21 cellular contexts compared by ENCODE assay signal in genomic region chr22:20951932-20952380, GRCh38. TPM values are rescaled to one million over a fixed set of nuclear protein-coding genes. Genes with fewer than 3 reads are reported as not detected.
A peak's percentile ranks its signal among the peaks of the same experiment; 100 is the strongest.
DNase-seq lines count a peak whose midpoint lies in the region; ATAC-seq, FAIRE-seq and TF ChIP-seq lines count a peak whose summit lies in the region.
"Had no signal": no experiment of that assay in that cellular context is flagged by ENCODE, and none has a peak within 500 bp of the region (broad histone marks: within the 10 kb centered on the region; RNA-seq: fewer than 3 reads in every experiment).

No MANE protein-coding gene starts in this region.

- POLR2A ChIA-PET in Panc1 (lab: Charles Lee) (no interaction called here), endothelial cell of umbilical vein (lab: Charles Lee) (no interaction called here)

- no peaks in the 10 kb centered on the region for H3K9me1 ChIP-seq in endothelial cell of umbilical vein (replicated peaks; ENCODE audit: control insufficient read depth, extremely low read depth, insufficient read depth, low read length)

- H3K4me3 ChIP-seq in Panc1 (ENCODE audit: low read depth in 2 of 2, low read length in 2 of 2): no peak overlapping the region
- H3K4me3 ChIP-seq in endothelial cell of umbilical vein (replicated peaks in 1 of 3; ENCODE audit: insufficient read depth in 1 of 3, low read depth in 1 of 3, low read length in 3 of 3): no peak overlapping the region
- no peak overlapping the region for H3K4me3 ChIP-seq in mucosa of descending colon
- no peak overlapping the region for H3K4me3 ChIP-seq in spleen
- H3K4me3 ChIP-seq: GM12878, skin epidermis, thoracic aorta had no signal

- H3K27ac ChIP-seq in Panc1 (ENCODE audit: low read length): 0 out of 2 replicates have a peak overlapping the region, but pooled peaks have one; percentile 18
- no peak overlapping the region for H3K27ac ChIP-seq in endothelial cell of umbilical vein (ENCODE audit: insufficient read depth, low read depth, low read length)
- H3K27ac ChIP-seq in spleen: no peak overlapping the region
- H3K27ac ChIP-seq: thoracic aorta had no signal

- H3K27me3 ChIP-seq in Panc1 (ENCODE audit: control insufficient read depth, insufficient read depth, low read length) (no peaks in the 10 kb centered on the region), endothelial cell of umbilical vein (ENCODE audit: control insufficient read depth in 2 of 2, insufficient read depth in 2 of 2, low read length in 2 of 2) (no peaks in the 10 kb centered on the region), spleen (replicated peaks in 1 of 7) (peaks cover 0 to 3% (median 0%) of the 10 kb centered on the region in 7 donors)

- peak; percentile 8 for FAIRE-seq in endothelial cell of umbilical vein (lab: Jason Lieb, UNC)
- FAIRE-seq: GM12878, HTR-8/SVneo, TTC549 had no signal

- H3K4me1 ChIP-seq in Panc1 (ENCODE audit: control insufficient read depth, insufficient read depth, low read length): peaks cover 30% of the 10 kb centered on the region
- H3K4me1 ChIP-seq in endothelial cell of umbilical vein (ENCODE audit: control insufficient read depth, extremely low read depth, insufficient read depth, low read length): no peaks in the 10 kb centered on the region
- H3K4me1 ChIP-seq in mucosa of descending colon (ENCODE audit: low read depth): peaks cover 75% of the 10 kb centered on the region
- peaks cover 0 to 38% (median 6%) of the 10 kb centered on the region in 6 donors for H3K4me1 ChIP-seq in spleen

- no peaks in the 10 kb centered on the region; the same call in none of the 2 replicates for H3K36me3 ChIP-seq in Panc1 (ENCODE audit: control insufficient read depth, insufficient read depth, low read length)
- H3K36me3 ChIP-seq in endothelial cell of umbilical vein (ENCODE audit: control insufficient read depth in 2 of 2, extremely low read depth in 1 of 2, insufficient read depth in 2 of 2, low read length in 2 of 2): peaks cover 18 to 26% of the 10 kb centered on the region in 2 experiments
- peaks cover 5% of the 10 kb centered on the region for H3K36me3 ChIP-seq in mucosa of descending colon (ENCODE audit: low read depth)
- peaks cover 0 to 75% (median 42%) of the 10 kb centered on the region in 6 donors for H3K36me3 ChIP-seq in spleen

- BruUV-seq in Panc1 (replicated peaks; lab: Mats Ljungman, UMichigan) (no TSS peak), endothelial cell of umbilical vein (replicated peaks; lab: Mats Ljungman, UMichigan) (no TSS peak)

- no peak overlapping the region for H2AFZ ChIP-seq in endothelial cell of umbilical vein (ENCODE audit: low read depth, low read length)

- DNase-seq in Panc1 (ENCODE audit: low read depth, low spot score) (no peak), endothelial cell of umbilical vein (ENCODE audit: low read depth, low spot score) (no peak), mucosa of descending colon (peak; percentile 46 to 58 (median 47)), spleen (peak; percentile 42), sciatic nerve (ENCODE audit: low spot score) (no peak), ecto neural progenitor cell (ENCODE audit: low spot score) (no peak), ACHN (no peak)
- DNase-seq: activated CD4-positive, alpha-beta T cell treated with anti-CD3 and anti-CD28 coated beads for 48 hours; CD8-positive, alpha-beta memory T cell; DMS79; NCI-H1048; NCI-H187 treated with DMSO at 0.1 percent for 48 hours; NCI-H345; stimulated activated CD4-positive, alpha-beta T cell treated with anti-CD3 and anti-CD28 coated beads, Interleukin-2, amount 100 ng/mL, for 48 hours; T-helper 1 cell had no signal

- no peak for TF ChIP-seq POLR2A in endothelial cell of umbilical vein (IDR thresholded peaks at IDR 0.05; ENCODE audit: low read depth, low read length)
- TF ChIP-seq POLR2A in spleen (IDR thresholded peaks at IDR 0.05): no peak

- H3K79me2 ChIP-seq in endothelial cell of umbilical vein (ENCODE audit: control insufficient read depth, insufficient read depth, low read length): peaks cover 47% of the 10 kb centered on the region

- dilution Hi-C loops in endothelial cell of umbilical vein (cut with MboI; ENCODE audit: extremely low pct_ligation_motif_present, low sequenced_read_pairs): no loop called here

- no peak overlapping the region for H3K4me2 ChIP-seq in endothelial cell of umbilical vein (ENCODE audit: insufficient read depth, low read length)

- in situ Hi-C loops in Panc1 (cut with HindIII; ENCODE audit: low pct_unique_long_range_greater_than_20kb, low sequenced_read_pairs) (no loop called here), ACHN (cut with HindIII; ENCODE audit: low pct_ligation_motif_present, low pct_unique_long_range_greater_than_20kb, low sequenced_read_pairs) (no loop called here)

- intact Hi-C loops in Panc1 (cut with micrococcal nuclease; ENCODE audit: unreplicated experiment) (no loop called here), endothelial cell of umbilical vein (cut with micrococcal nuclease) (no loop called here), mucosa of descending colon (cut with DNase I, micrococcal nuclease) (no loop called here), spleen (cut with DNase I; ENCODE audit: low total_unique reads) (no loop called here), sciatic nerve (cut with DNase I) (no loop called here)

- no peak overlapping the region for H3K9ac ChIP-seq in endothelial cell of umbilical vein (replicated peaks; ENCODE audit: extremely low read depth, insufficient read depth, low read length)

- ATAC-seq in Panc1 (no peak; the same call in 1 of the 2 replicates), mucosa of descending colon (peak; percentile 28), sciatic nerve (no peak)
- ATAC-seq: activated T-helper 17 cell treated with anti-CD3 and anti-CD28 coated beads, Interleukin-2, amount 50 U/mL, for 72 hours; GM12878 had no signal

- TF ChIP-seq CTCF in Panc1 (IDR thresholded peaks at IDR 0.05) (peak; percentile 23), endothelial cell of umbilical vein (IDR thresholded peaks at IDR 0.05; ENCODE audit: extremely low read depth in 1 of 2, insufficient read depth in 1 of 2, low read depth in 1 of 2, low read length in 2 of 2) (no peak), mucosa of descending colon (IDR thresholded peaks at IDR 0.05) (no peak), spleen (IDR thresholded peaks at IDR 0.05 in 8 of 11, conservative IDR thresholded peaks at IDR 0.05 in 3 of 11) (no peak)

- 92 to 97% (median 94%) methylated on average over 8 of the region's 8 CpGs for WGBS in spleen, 5 donors

- H4K20me1 ChIP-seq in endothelial cell of umbilical vein (replicated peaks; ENCODE audit: control insufficient read depth, extremely low read depth, insufficient read depth, low read length): peaks cover 3% of the 10 kb centered on the region

- CTCF ChIA-PET in Panc1 (lab: Charles Lee): interaction anchor here (0.8 kb wide), 1 partner anchor 66 kb away, joined by 6 read pairs; no protein-coding TSS in a partner anchor
- CTCF ChIA-PET in endothelial cell of umbilical vein (lab: Charles Lee): no interaction called here

- H3K9me3 ChIP-seq in Panc1 (ENCODE audit: control insufficient read depth, insufficient read depth, low read depth, low read length) (no peaks in the 10 kb centered on the region), endothelial cell of umbilical vein (replicated peaks; ENCODE audit: control insufficient read depth, insufficient read depth, low read length) (no peaks in the 10 kb centered on the region), mucosa of descending colon (no peaks in the 10 kb centered on the region), spleen (no peaks in the 10 kb centered on the region)
- H3K9me3 ChIP-seq: thoracic aorta had no signal

RNA-seq across cellular contexts. Expression of gene AIFM3, which starts 15.1 kb away (rescaled TPM):
- total RNA-seq in Panc1 (2021; ENCODE audit: unreplicated experiment) (2.7 TPM), endothelial cell of umbilical vein (not detected in 2 replicates), mucosa of descending colon (100 to 1,000 TPM in 2 of 3 donors, 10 to 100 TPM in 1; 73.1 to 239 (median 181) TPM), spleen (1 to 10 TPM; 3.7 to 8.7 (median 6.1) TPM), sciatic nerve (2.1 TPM)
- polyA plus RNA-seq in Panc1 (2012; ENCODE audit: insufficient read length): 3.0 TPM
- polyA plus RNA-seq in endothelial cell of umbilical vein (0.11 and 0.15 TPM in 2 replicates), spleen (1 to 10 TPM; 2.0 to 6.0 (median 5.3) TPM)
- 0.08 TPM in 2 replicates for polyA plus RNA-seq in endothelial cell of umbilical vein (2011; cell fraction: cytosol; rRNA removed)
- polyA plus RNA-seq in endothelial cell of umbilical vein (2011; cell fraction: nucleus; rRNA removed): 0.49 and 0.70 TPM in 2 replicates
- polyA plus RNA-seq in endothelial cell of umbilical vein (2012): 0.32 and 0.42 TPM in 2 replicates
- not detected in 2 replicates for polyA minus RNA-seq in endothelial cell of umbilical vein
- not detected for polyA minus RNA-seq in endothelial cell of umbilical vein (2011; cell fraction: cytosol; rRNA and poly(A)+ RNA removed)
- not detected in 2 replicates for polyA minus RNA-seq in endothelial cell of umbilical vein (2011; cell fraction: nucleus; rRNA and poly(A)+ RNA removed)
- total RNA-seq: activated T-helper 17 cell treated with anti-CD3 and anti-CD28 coated beads, Interleukin-2, amount 50 U/mL, for 72 hours had no signal
- polyA plus RNA-seq: CD8-positive, alpha-beta memory T cell had no signal

RNA-seq across cellular contexts. Expression of gene LZTR1, which starts 30.1 kb away (rescaled TPM):
- total RNA-seq in Panc1 (2021; ENCODE audit: unreplicated experiment) (40.2 TPM), endothelial cell of umbilical vein (60.1 and 86.8 TPM in 2 replicates), mucosa of descending colon (10 to 100 TPM; 42.9 to 71.3 (median 43.6) TPM), spleen (10 to 100 TPM; 52.5 to 76.2 (median 62.6) TPM), sciatic nerve (72.9 TPM)
- polyA plus RNA-seq in Panc1 (2012; ENCODE audit: insufficient read length): 30.9 TPM
- polyA plus RNA-seq in endothelial cell of umbilical vein (56.6 and 60.7 TPM in 2 replicates), spleen (10 to 100 TPM; 21.9 to 44.5 (median 32.6) TPM)
- 32.0 and 33.6 TPM in 2 replicates for polyA plus RNA-seq in endothelial cell of umbilical vein (2011; cell fraction: cytosol; rRNA removed)
- 361 and 407 TPM in 2 replicates for polyA plus RNA-seq in endothelial cell of umbilical vein (2011; cell fraction: nucleus; rRNA removed)
- 42.2 and 53.4 TPM in 2 replicates for polyA plus RNA-seq in endothelial cell of umbilical vein (2012)
- polyA minus RNA-seq in endothelial cell of umbilical vein: 84.9 and 108 TPM in 2 replicates
- 10.4 TPM for polyA minus RNA-seq in endothelial cell of umbilical vein (2011; cell fraction: cytosol; rRNA and poly(A)+ RNA removed)
- polyA minus RNA-seq in endothelial cell of umbilical vein (2011; cell fraction: nucleus; rRNA and poly(A)+ RNA removed): 64.3 and 102 TPM in 2 replicates

RNA-seq across cellular contexts. Expression of gene CRKL, which starts 34.7 kb away (rescaled TPM):
- total RNA-seq in Panc1 (2021; ENCODE audit: unreplicated experiment) (59.4 TPM), endothelial cell of umbilical vein (47.1 and 50.6 TPM in 2 replicates), mucosa of descending colon (10 to 100 TPM; 48.7 to 63.4 (median 55.3) TPM), spleen (10 to 100 TPM; 56.7 to 65.3 (median 58.1) TPM), sciatic nerve (61.4 TPM)
- 24.6 TPM for polyA plus RNA-seq in Panc1 (2012; ENCODE audit: insufficient read length)
- polyA plus RNA-seq in endothelial cell of umbilical vein (15.4 and 18.0 TPM in 2 replicates), spleen (10 to 100 TPM; 11.5 to 17.9 (median 12.2) TPM)
- 17.3 and 19.3 TPM in 2 replicates for polyA plus RNA-seq in endothelial cell of umbilical vein (2011; cell fraction: cytosol; rRNA removed)
- polyA plus RNA-seq in endothelial cell of umbilical vein (2011; cell fraction: nucleus; rRNA removed): 11.4 and 13.5 TPM in 2 replicates
- polyA plus RNA-seq in endothelial cell of umbilical vein (2012): 20.8 and 27.2 TPM in 2 replicates
- 37.3 and 43.3 TPM in 2 replicates for polyA minus RNA-seq in endothelial cell of umbilical vein
- 12.2 TPM for polyA minus RNA-seq in endothelial cell of umbilical vein (2011; cell fraction: cytosol; rRNA and poly(A)+ RNA removed)
- polyA minus RNA-seq in endothelial cell of umbilical vein (2011; cell fraction: nucleus; rRNA and poly(A)+ RNA removed): 13.4 and 14.8 TPM in 2 replicates

RNA-seq across cellular contexts. Expression of gene THAP7, which starts 50.0 kb away (rescaled TPM):
- total RNA-seq in Panc1 (2021; ENCODE audit: unreplicated experiment): 23.5 TPM
- polyA plus RNA-seq in Panc1 (2012; ENCODE audit: insufficient read length): 27.8 TPM
- total RNA-seq in endothelial cell of umbilical vein: 13.5 and 14.9 TPM in 2 replicates
- polyA plus RNA-seq in endothelial cell of umbilical vein: 24.4 and 33.0 TPM in 2 replicates
- polyA plus RNA-seq in endothelial cell of umbilical vein (2011; cell fraction: cytosol; rRNA removed): 12.7 and 18.7 TPM in 2 replicates
- 25.1 and 27.2 TPM in 2 replicates for polyA plus RNA-seq in endothelial cell of umbilical vein (2011; cell fraction: nucleus; rRNA removed)
- 8.0 and 11.0 TPM in 2 replicates for polyA plus RNA-seq in endothelial cell of umbilical vein (2012)
- polyA minus RNA-seq in endothelial cell of umbilical vein: 12.4 and 13.0 TPM in 2 replicates
- polyA minus RNA-seq in endothelial cell of umbilical vein (2011; cell fraction: cytosol; rRNA and poly(A)+ RNA removed): 18.0 TPM
- polyA minus RNA-seq in endothelial cell of umbilical vein (2011; cell fraction: nucleus; rRNA and poly(A)+ RNA removed): 14.9 and 21.5 TPM in 2 replicates
- 10 to 100 TPM; 16.8 to 27.8 (median 19.8) TPM for total RNA-seq in mucosa of descending colon
- 10 to 100 TPM; 16.7 to 38.7 (median 26.5) TPM for total RNA-seq in spleen
- polyA plus RNA-seq in spleen: 10 to 100 TPM; 31.8 to 53.3 (median 47.5) TPM
- total RNA-seq in sciatic nerve: 21.9 TPM

Comparison
In these comparisons a context has a peak if more than half of its experiments do, and no peak if none do; other contexts are left out.
1. DNase-seq: peak in mucosa of descending colon (3 of 3) and spleen (single experiment); none in Panc1 (single experiment), endothelial cell of umbilical vein (single experiment), sciatic nerve (single experiment), ecto neural progenitor cell (single experiment) and ACHN (single experiment).
2. RNA of gene AIFM3, which starts 15.1 kb away (total RNA-seq): 73.1 to 239 TPM in mucosa of descending colon; 3.7 to 8.7 TPM in spleen, 2.7 TPM in Panc1 (single experiment), 2.1 TPM in sciatic nerve (single experiment) and not detected in endothelial cell of umbilical vein; every median in the first group is over 4 times any median in the second.